ENCODE assay signal across 1 cellular context in genomic region chr19:35643255-35644205, GRCh38.
A peak's percentile ranks its signal among the peaks of the same experiment; 100 is the strongest.
TF ChIP-seq lines count a peak whose summit lies in the region.

No MANE protein-coding gene starts in this region.

TF ChIP-seq in HepG2, 621 proteins besides CTCF, POLR2A, EP300 and RAD21 (continued from another document and continues in another):
- TF ChIP-seq ZNF276 (CRISPR knock-in tag; IDR thresholded peaks at IDR 0.05; ENCODE audit: low read depth) (peak; percentile 75; the same call in 1 of the 2 replicates), MXD3 (CRISPR knock-in tag; IDR thresholded peaks at IDR 0.05) (peak; percentile 58), XRCC5 (optimal IDR thresholded peaks at IDR 0.05; ENCODE audit: low read length) (peak; percentile 78), ELF3 (CRISPR knock-in tag; IDR thresholded peaks at IDR 0.05) (peak; percentile 67), SP140L (CRISPR knock-in tag; IDR thresholded peaks at IDR 0.05; ENCODE audit: borderline replicate concordance) (no peak; the same call in 1 of the 2 replicates), ZNF160 (CRISPR knock-in tag; IDR thresholded peaks at IDR 0.05) (peak; percentile 73), ZBTB44 (CRISPR knock-in tag; IDR thresholded peaks at IDR 0.05) (no peak), ARID4A (CRISPR knock-in tag; IDR thresholded peaks at IDR 0.05; ENCODE audit: borderline replicate concordance) (peak; percentile 78; the same call in 1 of the 2 replicates), ZNF496 (CRISPR knock-in tag; IDR thresholded peaks at IDR 0.05; ENCODE audit: insufficient replicate concordance) (no peak), POGK (CRISPR knock-in tag; conservative IDR thresholded peaks at IDR 0.05) (peak; percentile 92), SP2 (CRISPR knock-in tag; IDR thresholded peaks at IDR 0.05) (peak; percentile 37; the same call in 1 of the 2 replicates), ZFP41 (CRISPR knock-in tag; IDR thresholded peaks at IDR 0.05; ENCODE audit: borderline replicate concordance) (no peak), ZBTB7A (CRISPR knock-in tag; IDR thresholded peaks at IDR 0.05) (peak; percentile 84), PHB2 (IDR thresholded peaks at IDR 0.05; ENCODE audit: partially characterized antibody) (no peak), ZNF75D (CRISPR knock-in tag; IDR thresholded peaks at IDR 0.05; ENCODE audit: borderline replicate concordance) (no peak), ZNF44 (CRISPR knock-in tag; IDR thresholded peaks at IDR 0.05) (no peak), HDAC2 (CRISPR knock-in tag; IDR thresholded peaks at IDR 0.05) (peak; percentile 72), PHF8 (CRISPR knock-in tag; IDR thresholded peaks at IDR 0.05) (peak; percentile 86), RXRA (CRISPR knock-in tag; IDR thresholded peaks at IDR 0.05) (peak; percentile 15; the same call in 1 of the 2 replicates), ZNF547 (CRISPR knock-in tag; IDR thresholded peaks at IDR 0.05) (peak; percentile 79; the same call in 1 of the 2 replicates), HNF4G (IDR thresholded peaks at IDR 0.05; ENCODE audit: borderline replicate concordance, low read depth, low read length) (no peak; the same call in 1 of the 2 replicates), HNF4G (CRISPR knock-in tag; IDR thresholded peaks at IDR 0.05; ENCODE audit: borderline replicate concordance, low read depth) (no peak), RBM39 (IDR thresholded peaks at IDR 0.05; ENCODE audit: low read depth, low read length, poor library complexity, severe bottlenecking) (no peak), ZNF674 (CRISPR knock-in tag; IDR thresholded peaks at IDR 0.05; ENCODE audit: low read depth) (no peak), ZNF446 (CRISPR knock-in tag; IDR thresholded peaks at IDR 0.05) (peak; percentile 93), ARID2 (CRISPR knock-in tag; IDR thresholded peaks at IDR 0.05; ENCODE audit: borderline replicate concordance) (no peak), SMARCE1 (IDR thresholded peaks at IDR 0.05; ENCODE audit: borderline replicate concordance) (no peak), KMT2B (CRISPR knock-in tag; IDR thresholded peaks at IDR 0.05) (peak; percentile 49; the same call in 1 of the 2 replicates), ZNF704 (CRISPR knock-in tag; IDR thresholded peaks at IDR 0.05; ENCODE audit: borderline replicate concordance) (peak; percentile 72; the same call in 1 of the 2 replicates), BRCA1 (CRISPR knock-in tag; IDR thresholded peaks at IDR 0.05) (no peak), TCF7 (IDR thresholded peaks at IDR 0.05; ENCODE audit: low read depth) (no peak), ATF2 (CRISPR knock-in tag; IDR thresholded peaks at IDR 0.05) (no peak; the same call in 1 of the 2 replicates), AGO1 (IDR thresholded peaks at IDR 0.05; ENCODE audit: low read depth, low read length, poor library complexity, severe bottlenecking) (no peak), YY1 (IDR thresholded peaks at IDR 0.05; ENCODE audit: insufficient read depth, insufficient replicate concordance, low read depth, low read length) (no peak), DPF2 (CRISPR knock-in tag; IDR thresholded peaks at IDR 0.05; ENCODE audit: borderline replicate concordance, low read depth) (no peak), SMYD3 (CRISPR knock-in tag; IDR thresholded peaks at IDR 0.05) (no peak; the same call in 1 of the 2 replicates), GMEB1 (CRISPR knock-in tag; IDR thresholded peaks at IDR 0.05; ENCODE audit: borderline replicate concordance) (peak; percentile 68; the same call in 1 of the 2 replicates), ZNF883 (CRISPR knock-in tag; IDR thresholded peaks at IDR 0.05; ENCODE audit: not compliant biosample characterization) (no peak), KAT2B (IDR thresholded peaks at IDR 0.05; ENCODE audit: borderline replicate concordance, low read depth, low read length) (no peak), RELA (CRISPR knock-in tag; IDR thresholded peaks at IDR 0.05) (peak; percentile 69; the same call in 1 of the 2 replicates), NFIC (IDR thresholded peaks at IDR 0.05; ENCODE audit: low read length) (no peak), SRSF1 (optimal IDR thresholded peaks at IDR 0.05; ENCODE audit: low read depth, low read length) (no peak), ZBTB4 (CRISPR knock-in tag; IDR thresholded peaks at IDR 0.05; ENCODE audit: borderline replicate concordance) (no peak), RFX3 (CRISPR knock-in tag; IDR thresholded peaks at IDR 0.05) (no peak), ZNF784 (CRISPR knock-in tag; IDR thresholded peaks at IDR 0.05; ENCODE audit: borderline replicate concordance) (peak; percentile 76; the same call in 1 of the 2 replicates), GTF2F1 (IDR thresholded peaks at IDR 0.05; ENCODE audit: low read length) (no peak), MIXL1 (CRISPR knock-in tag; IDR thresholded peaks at IDR 0.05) (peak; percentile 17; the same call in 1 of the 2 replicates)
